ENCODE assay signal across 10 cellular contexts in the genomic region with DNA sequence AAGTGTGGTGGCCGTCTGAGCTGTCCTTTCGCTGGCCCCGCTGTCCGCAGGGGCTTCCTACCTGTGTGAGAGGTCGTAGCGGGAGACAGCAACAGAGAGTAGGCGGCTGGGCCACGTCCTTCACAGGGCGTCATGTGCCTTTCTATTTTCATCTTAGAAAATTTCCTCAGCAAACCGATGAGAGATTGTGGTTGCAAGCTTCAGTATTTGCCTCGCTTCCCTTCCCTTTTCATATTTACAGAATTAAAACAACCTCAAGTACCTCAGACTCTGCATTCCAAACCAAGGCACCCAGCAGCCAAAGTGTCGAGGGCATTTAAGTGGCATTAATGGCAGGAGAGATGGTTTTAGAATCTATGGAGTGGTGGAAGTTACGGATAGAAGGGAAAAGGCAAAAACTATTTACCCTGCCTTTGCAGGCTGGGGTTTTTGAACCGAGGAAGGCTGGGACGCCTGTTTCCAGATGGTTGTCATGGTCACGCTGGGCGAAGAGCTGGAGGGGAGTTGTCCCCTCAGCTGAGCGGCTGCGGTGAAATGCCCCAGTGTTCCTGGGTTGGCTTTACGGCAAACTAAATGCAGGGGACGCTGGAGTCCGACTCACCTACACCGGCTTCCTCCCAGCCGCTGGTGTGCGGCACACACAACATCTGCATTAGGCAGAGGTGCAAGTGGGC. TPM values are rescaled to one million over a fixed set of nuclear protein-coding genes. Genes with fewer than 3 reads are reported as not detected.
A peak's percentile ranks its signal among the peaks of the same experiment; 100 is the strongest.
DNase-seq lines count a peak whose midpoint lies in the region; ATAC-seq, FAIRE-seq and TF ChIP-seq lines count a peak whose summit lies in the region.
"Had no signal": no experiment of that assay in that cellular context is flagged by ENCODE, and none has a peak within 500 bp of the region (broad histone marks: within the 10 kb centered on the region; RNA-seq: fewer than 3 reads in every experiment).

No MANE protein-coding gene starts in this region.

- no peaks in the 10 kb centered on the region for H3K9me3 ChIP-seq in aorta (ENCODE audit: control insufficient read depth, low read length)
- H3K9me3 ChIP-seq: thoracic aorta had no signal

- H3K27ac ChIP-seq in HL-60 (replicated peaks) (peak overlapping the region; percentile 24; the same call in 1 of the 2 replicates), aorta (ENCODE audit: low read depth in 1 of 2, low read length in 2 of 2) (no peak overlapping the region)
- H3K27ac ChIP-seq: thoracic aorta had no signal

- ATAC-seq in GM21526 (IDR thresholded peaks at IDR 0.05; ENCODE audit: low FRiP score, unreplicated experiment) = peak; percentile 53
- no peak for ATAC-seq in aorta (ENCODE audit: low FRiP score)
- ATAC-seq in activated CD4-positive, alpha-beta T cell treated with anti-CD3 and anti-CD28 coated beads for 36 hours = no peak

- DNase-seq in GM12891 (ENCODE audit: insufficient read length, low spot score) (no peak), HL-60 (ENCODE audit: low read depth in 1 of 2, low spot score in 1 of 2) (peak in 1 of 2 experiments; percentile 23), left kidney (ENCODE audit: low read depth, low spot score) (peak; percentile 71), aorta (no peak), mucosa of gallbladder (ENCODE audit: low spot score) (no peak), hepatic stellate cell (ENCODE audit: low spot score) (no peak)
- DNase-seq in activated CD4-positive, alpha-beta T cell treated with anti-CD3 and anti-CD28 coated beads for 36 hours = no peak

- H3K9me3 Mint-ChIP-seq in activated CD4-positive, alpha-beta T cell treated with anti-CD3 and anti-CD28 coated beads for 36 hours (ENCODE audit: low read depth) = no peaks in the 10 kb centered on the region

- peak; percentile 95 for FAIRE-seq in GM12891 (lab: Jason Lieb, UNC)

- POLR2A ChIA-PET in activated CD4-positive, alpha-beta T cell treated with anti-CD3 and anti-CD28 coated beads for 36 hours (lab: Charles Lee) = no interaction called here

- no peaks in the 10 kb centered on the region for H3K4me1 ChIP-seq in aorta (ENCODE audit: control insufficient read depth in 1 of 2, insufficient read depth in 2 of 2, low read length in 2 of 2)

- CTCF ChIA-PET in activated CD4-positive, alpha-beta T cell treated with anti-CD3 and anti-CD28 coated beads for 36 hours (lab: Charles Lee) = interaction anchor here (1.6 kb wide), 1 partner anchor 9 kb away, joined by 9 read pairs; no protein-coding TSS in a partner anchor

- peaks cover 0 to 7% of the 10 kb centered on the region in 2 donors for H3K36me3 ChIP-seq in aorta (ENCODE audit: control insufficient read depth in 1 of 2, insufficient read depth in 2 of 2, low read length in 1 of 2)

- intact Hi-C loops in aorta (cut with DNase I) = no loop called here
- intact Hi-C loops in activated CD4-positive, alpha-beta T cell treated with anti-CD3 and anti-CD28 coated beads for 36 hours (cut with DNase I, micrococcal nuclease) = no loop called here

- no peaks in the 10 kb centered on the region for H3K27me3 ChIP-seq in HL-60 (ENCODE audit: insufficient read depth, poor library complexity, severe bottlenecking)
- H3K27me3 ChIP-seq in aorta (ENCODE audit: control insufficient read depth in 1 of 2, insufficient read depth in 2 of 2, low read length in 1 of 2) = no peaks in the 10 kb centered on the region

- no peak overlapping the region for H3K4me3 Mint-ChIP-seq in activated CD4-positive, alpha-beta T cell treated with anti-CD3 and anti-CD28 coated beads for 36 hours

- no peak for TF ChIP-seq CTCF in HL-60 (IDR thresholded peaks at IDR 0.05; ENCODE audit: insufficient read depth, low read length)

- H3K27ac Mint-ChIP-seq in activated CD4-positive, alpha-beta T cell treated with anti-CD3 and anti-CD28 coated beads for 36 hours = no peak overlapping the region

- no peak overlapping the region for H3K4me3 ChIP-seq in HL-60 (replicated peaks; ENCODE audit: insufficient read depth, low read length)
- no peak overlapping the region for H3K4me3 ChIP-seq in aorta (ENCODE audit: low read length in 2 of 2)
- H3K4me3 ChIP-seq: lung, thoracic aorta had no signal

- peaks cover 16% of the 10 kb centered on the region for H3K4me1 Mint-ChIP-seq in activated CD4-positive, alpha-beta T cell treated with anti-CD3 and anti-CD28 coated beads for 36 hours

- TF ChIP-seq POLR2A in GM12891 (IDR thresholded peaks at IDR 0.05; ENCODE audit: low read depth, low read length) = no peak; the same call in 1 of the 2 replicates

- peaks cover 25% of the 10 kb centered on the region for H3K36me3 Mint-ChIP-seq in activated CD4-positive, alpha-beta T cell treated with anti-CD3 and anti-CD28 coated beads for 36 hours (ENCODE audit: low read depth)

- 86 to 89% methylated on average over 25 of the region's 25 CpGs for WGBS in aorta, 2 donors

- no peaks in the 10 kb centered on the region for H3K27me3 Mint-ChIP-seq in activated CD4-positive, alpha-beta T cell treated with anti-CD3 and anti-CD28 coated beads for 36 hours

TF ChIP-seq in GM12891, 5 proteins besides CTCF, POLR2A, EP300 and RAD21:
- TF ChIP-seq POLR2AphosphoS5 (IDR thresholded peaks at IDR 0.05; ENCODE audit: low read depth, low read length) (peak; percentile 73), POU2F2 (IDR thresholded peaks at IDR 0.05; ENCODE audit: low read depth, low read length) (peak; percentile 62; the same call in 1 of the 2 replicates), SPI1 (IDR thresholded peaks at IDR 0.05; ENCODE audit: low read depth, low read length) (peak; percentile 89), TAF1 (IDR thresholded peaks at IDR 0.05; ENCODE audit: low read depth, low read length) (peak; percentile 58; the same call in 1 of the 2 replicates), PAX5 (IDR thresholded peaks at IDR 0.05; ENCODE audit: insufficient read depth, low read length, severe bottlenecking) (peak; percentile 22)
TF ChIP-seq in GM12891: peak in this region for 5.

RNA-seq across cellular contexts. Expression of gene WIPI2, which starts 41.9 kb away (rescaled TPM):
- 43.0 TPM for polyA plus RNA-seq in GM12891 (2012; ENCODE audit: low read depth, missing spikeins)
- total RNA-seq in aorta (10 to 100 TPM; 42.9 to 66.7 TPM), mucosa of gallbladder (61.4 TPM)
- 10 to 100 TPM; 14.1 to 39.6 TPM for polyA plus RNA-seq in aorta
- 10 to 100 TPM; 44.5 to 45.1 TPM for total RNA-seq in activated CD4-positive, alpha-beta T cell treated with anti-CD3 and anti-CD28 coated beads for 36 hours

RNA-seq across cellular contexts. Expression of gene SLC29A4, which starts 50.8 kb away (rescaled TPM):
- 1.6 TPM for polyA plus RNA-seq in GM12891 (2012; ENCODE audit: low read depth, missing spikeins)
- 1 to 10 TPM in 1 of 2 donors, under 1 TPM in 1; 0.88 to 2.2 TPM for total RNA-seq in aorta
- under 1 TPM; 0.13 to 0.50 TPM for polyA plus RNA-seq in aorta
- total RNA-seq in activated CD4-positive, alpha-beta T cell treated with anti-CD3 and anti-CD28 coated beads for 36 hours = 1 to 10 TPM; 1.0 to 1.7 TPM
- total RNA-seq in mucosa of gallbladder = 6.0 TPM
